ENCODE assay signal across 7 cellular contexts in genomic region chr9:67712956-67713355, GRCh38.
A peak's percentile ranks its signal among the peaks of the same experiment; 100 is the strongest.
DNase-seq lines count a peak whose midpoint lies in the region; ATAC-seq and TF ChIP-seq lines count a peak whose summit lies in the region.
"Not testable (repeated sequence)": the region's sequence is repeated elsewhere in the genome, so short reads cannot be mapped to it uniquely, and the experiment has no call there.

No MANE protein-coding gene starts in this region.

- not testable (repeated sequence) for H3K4me1 Mint-ChIP-seq in T-helper 1 cell treated with Interleukin-12 subunit alpha and Interleukin-12 subunit beta and Interleukin-4 antibody, amounts not matched to agents 30 μg/mL and 1 μg/mL, for 36 hours (ENCODE audit: low read depth); activated CD8-positive, alpha-beta T cell treated with anti-CD3 and anti-CD28 coated beads for 36 hours (ENCODE audit: low read depth); activated naive CD4-positive, alpha-beta T cell treated with anti-CD3 and anti-CD28 coated beads for 36 hours (ENCODE audit: low read depth); glutamatergic neuron (ENCODE audit: low read depth, unreplicated experiment); nephron; stimulated activated naive B cell treated with anti-CD40 and anti-IgM and Interleukin-4, amounts not matched to agents 10 μg/mL and 1 μg/mL and 100 μg/mL, for 72 hours

- H3K27ac Mint-ChIP-seq in T-helper 1 cell treated with Interleukin-12 subunit alpha and Interleukin-12 subunit beta and Interleukin-4 antibody, amounts not matched to agents 30 μg/mL and 1 μg/mL, for 36 hours: peak overlapping the region; percentile 59
- H3K27ac Mint-ChIP-seq in activated CD8-positive, alpha-beta T cell treated with anti-CD3 and anti-CD28 coated beads for 36 hours; activated naive CD4-positive, alpha-beta T cell treated with anti-CD3 and anti-CD28 coated beads for 36 hours; glutamatergic neuron (ENCODE audit: unreplicated experiment): not testable (repeated sequence)
- peak overlapping the region; percentile 89 to 97 (median 96) for H3K27ac Mint-ChIP-seq in nephron
- H3K27ac Mint-ChIP-seq in stimulated activated naive B cell treated with anti-CD40 and anti-IgM and Interleukin-4, amounts not matched to agents 10 μg/mL and 1 μg/mL and 100 μg/mL, for 72 hours: peak overlapping the region; percentile 63

- not testable (repeated sequence) for H3K27me3 Mint-ChIP-seq in T-helper 1 cell treated with Interleukin-12 subunit alpha and Interleukin-12 subunit beta and Interleukin-4 antibody, amounts not matched to agents 30 μg/mL and 1 μg/mL, for 36 hours (ENCODE audit: low read depth); activated CD8-positive, alpha-beta T cell treated with anti-CD3 and anti-CD28 coated beads for 36 hours; activated naive CD4-positive, alpha-beta T cell treated with anti-CD3 and anti-CD28 coated beads for 36 hours (ENCODE audit: low read depth); glutamatergic neuron (ENCODE audit: unreplicated experiment); nephron (ENCODE audit: low read depth); stimulated activated naive B cell treated with anti-CD40 and anti-IgM and Interleukin-4, amounts not matched to agents 10 μg/mL and 1 μg/mL and 100 μg/mL, for 72 hours

- TF ChIP-seq CTCF in activated CD8-positive, alpha-beta T cell treated with anti-CD3 and anti-CD28 coated beads for 36 hours (IDR thresholded peaks at IDR 0.05); glutamatergic neuron (IDR thresholded peaks at IDR 0.05; ENCODE audit: partially characterized antibody, unreplicated experiment); nephron (IDR thresholded peaks at IDR 0.05; ENCODE audit: unreplicated experiment in 3 of 3): not testable (repeated sequence)

- peak overlapping the region; percentile 67 for H3K4me3 Mint-ChIP-seq in T-helper 1 cell treated with Interleukin-12 subunit alpha and Interleukin-12 subunit beta and Interleukin-4 antibody, amounts not matched to agents 30 μg/mL and 1 μg/mL, for 36 hours
- peak overlapping the region; percentile 31 for H3K4me3 Mint-ChIP-seq in activated CD8-positive, alpha-beta T cell treated with anti-CD3 and anti-CD28 coated beads for 36 hours
- H3K4me3 Mint-ChIP-seq in activated naive CD4-positive, alpha-beta T cell treated with anti-CD3 and anti-CD28 coated beads for 36 hours; glutamatergic neuron (ENCODE audit: unreplicated experiment): not testable (repeated sequence)
- peak overlapping the region; percentile 41 to 74 (median 60) for H3K4me3 Mint-ChIP-seq in nephron
- H3K4me3 Mint-ChIP-seq in stimulated activated naive B cell treated with anti-CD40 and anti-IgM and Interleukin-4, amounts not matched to agents 10 μg/mL and 1 μg/mL and 100 μg/mL, for 72 hours: peak overlapping the region; percentile 48 to 71

- DNase-seq in activated CD8-positive, alpha-beta T cell treated with anti-CD3 and anti-CD28 coated beads for 36 hours: peak; percentile 3
- peak; percentile 7 for DNase-seq in activated naive CD4-positive, alpha-beta T cell treated with anti-CD3 and anti-CD28 coated beads for 36 hours
- DNase-seq in glutamatergic neuron (peak; percentile 10), mesenteric fat pad (ENCODE audit: low spot score) (peak; percentile 2)
- DNase-seq in stimulated activated naive B cell treated with anti-CD40 and anti-IgM and Interleukin-4, amounts not matched to agents 10 μg/mL and 1 μg/mL and 100 μg/mL, for 72 hours: not testable (repeated sequence)

- not testable (repeated sequence) for ATAC-seq in activated CD8-positive, alpha-beta T cell treated with anti-CD3 and anti-CD28 coated beads for 36 hours; stimulated activated naive B cell treated with anti-CD40 and anti-IgM and Interleukin-4, amounts not matched to agents 10 μg/mL and 1 μg/mL and 100 μg/mL, for 72 hours (replicated peaks)

- intact Hi-C loops in activated CD8-positive, alpha-beta T cell treated with anti-CD3 and anti-CD28 coated beads for 36 hours (cut with micrococcal nuclease); activated naive CD4-positive, alpha-beta T cell treated with anti-CD3 and anti-CD28 coated beads for 36 hours (cut with micrococcal nuclease): not testable (repeated sequence)

- H3K36me3 Mint-ChIP-seq in T-helper 1 cell treated with Interleukin-12 subunit alpha and Interleukin-12 subunit beta and Interleukin-4 antibody, amounts not matched to agents 30 μg/mL and 1 μg/mL, for 36 hours (ENCODE audit: low read depth); activated CD8-positive, alpha-beta T cell treated with anti-CD3 and anti-CD28 coated beads for 36 hours (ENCODE audit: low read depth); activated naive CD4-positive, alpha-beta T cell treated with anti-CD3 and anti-CD28 coated beads for 36 hours (ENCODE audit: low read depth); glutamatergic neuron (ENCODE audit: unreplicated experiment); nephron (ENCODE audit: low read depth); stimulated activated naive B cell treated with anti-CD40 and anti-IgM and Interleukin-4, amounts not matched to agents 10 μg/mL and 1 μg/mL and 100 μg/mL, for 72 hours: not testable (repeated sequence)

- not testable (repeated sequence) for H3K9me3 Mint-ChIP-seq in T-helper 1 cell treated with Interleukin-12 subunit alpha and Interleukin-12 subunit beta and Interleukin-4 antibody, amounts not matched to agents 30 μg/mL and 1 μg/mL, for 36 hours; activated CD8-positive, alpha-beta T cell treated with anti-CD3 and anti-CD28 coated beads for 36 hours; activated naive CD4-positive, alpha-beta T cell treated with anti-CD3 and anti-CD28 coated beads for 36 hours; glutamatergic neuron (ENCODE audit: unreplicated experiment); nephron; stimulated activated naive B cell treated with anti-CD40 and anti-IgM and Interleukin-4, amounts not matched to agents 10 μg/mL and 1 μg/mL and 100 μg/mL, for 72 hours

- CTCF ChIA-PET in activated CD8-positive, alpha-beta T cell treated with anti-CD3 and anti-CD28 coated beads for 36 hours (lab: Charles Lee); activated naive CD4-positive, alpha-beta T cell treated with anti-CD3 and anti-CD28 coated beads for 36 hours (lab: Charles Lee): not testable (repeated sequence)

- POLR2A ChIA-PET in activated CD8-positive, alpha-beta T cell treated with anti-CD3 and anti-CD28 coated beads for 36 hours (lab: Charles Lee): not testable (repeated sequence)
